9 cellular contexts compared by ENCODE assay signal in the genomic region with DNA sequence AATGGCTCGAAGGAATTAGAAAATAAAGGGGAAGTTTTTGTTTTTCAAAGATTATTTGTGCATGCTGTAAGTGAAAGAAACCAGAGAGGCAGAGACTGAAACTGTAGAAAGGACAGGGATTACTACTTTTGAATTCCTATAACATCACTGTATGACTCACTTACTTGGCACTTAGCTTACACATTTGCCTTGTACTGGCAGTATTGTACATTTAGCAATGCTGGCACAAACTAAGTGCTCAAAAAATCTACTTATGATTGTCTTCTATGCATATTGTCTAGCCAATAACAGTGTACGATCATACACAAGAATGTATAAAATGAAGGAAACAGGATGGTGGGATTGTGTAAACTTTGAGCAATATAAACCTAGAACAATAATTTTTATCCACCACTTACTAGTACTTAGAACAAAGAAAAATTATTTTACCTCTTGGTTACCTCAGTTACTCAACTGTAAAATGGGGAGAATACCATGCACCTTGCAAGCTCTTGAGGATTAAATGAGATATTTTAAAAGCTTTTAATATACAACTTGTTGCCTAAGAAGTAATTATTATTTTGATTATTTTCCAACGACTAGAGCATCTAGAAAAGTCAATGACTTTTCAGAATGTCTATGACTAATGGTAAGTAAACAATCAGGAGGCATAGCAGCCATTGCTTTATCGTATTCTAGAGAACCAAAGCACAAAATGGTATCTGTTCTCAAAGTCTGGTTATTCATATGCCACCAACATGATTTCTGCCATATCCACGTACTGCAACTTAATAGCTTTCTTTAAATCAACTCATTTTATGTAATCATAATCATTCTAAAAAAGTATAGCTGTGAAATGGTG. TPM values are rescaled to one million over a fixed set of nuclear protein-coding genes. Genes with fewer than 3 reads are reported as not detected.
DNase-seq lines count a peak whose midpoint lies in the region; ATAC-seq, FAIRE-seq and TF ChIP-seq lines count a peak whose summit lies in the region.
"Had no signal": no experiment of that assay in that cellular context is flagged by ENCODE, and none has a peak within 500 bp of the region (broad histone marks: within the 10 kb centered on the region; RNA-seq: fewer than 3 reads in every experiment).

No MANE protein-coding gene starts in this region.

- peak; percentile 51 for ATAC-seq in HG02610 (IDR thresholded peaks at IDR 0.05; ENCODE audit: unreplicated experiment)
- ATAC-seq in activated B cell treated with CpG ODN at 0.5 μM for 24 hours (ENCODE audit: low read depth): no peak
- no peak for ATAC-seq in upper lobe of left lung (ENCODE audit: low FRiP score in 2 of 2)
- ATAC-seq in HG02642 (IDR thresholded peaks at IDR 0.05; ENCODE audit: poor library complexity, unreplicated experiment): no peak
- ATAC-seq in GM18867 (IDR thresholded peaks at IDR 0.05; ENCODE audit: unreplicated experiment): no peak

- H3K27ac Mint-ChIP-seq in activated B cell treated with CpG ODN at 0.5 μM for 24 hours (peak overlapping the region; percentile 26), endothelial cell (ENCODE audit: unreplicated experiment) (no peak overlapping the region)
- H3K27ac Mint-ChIP-seq: T-helper 1 cell treated with Interleukin-12 subunit alpha and Interleukin-12 subunit beta and Interleukin-4 antibody, amounts not matched to agents 30 μg/mL and 1 μg/mL, for 36 hours had no signal

- TF ChIP-seq CTCF in activated B cell treated with CpG ODN at 0.5 μM for 24 hours (IDR thresholded peaks at IDR 0.05) (no peak), endothelial cell (IDR thresholded peaks at IDR 0.05; ENCODE audit: unreplicated experiment) (no peak), upper lobe of left lung (IDR thresholded peaks at IDR 0.05) (no peak)

- H3K4me3 Mint-ChIP-seq in activated B cell treated with CpG ODN at 0.5 μM for 24 hours (no peak overlapping the region), endothelial cell (ENCODE audit: unreplicated experiment) (no peak overlapping the region)

- no peaks in the 10 kb centered on the region for H3K36me3 ChIP-seq in upper lobe of left lung

- H3K9me3 ChIP-seq in upper lobe of left lung: no peaks in the 10 kb centered on the region

- no peaks in the 10 kb centered on the region for H3K27me3 Mint-ChIP-seq in activated B cell treated with CpG ODN at 0.5 μM for 24 hours
- H3K27me3 Mint-ChIP-seq in endothelial cell (ENCODE audit: unreplicated experiment): peaks cover 2% of the 10 kb centered on the region

- no peak for TF ChIP-seq EP300 in upper lobe of left lung (IDR thresholded peaks at IDR 0.05)

- H3K4me3 ChIP-seq in upper lobe of left lung: no peak overlapping the region

- H3K4me1 ChIP-seq in upper lobe of left lung: peaks cover 0 to 23% (median 12%) of the 10 kb centered on the region in 4 donors

- peaks cover 44% of the 10 kb centered on the region for H3K36me3 Mint-ChIP-seq in activated B cell treated with CpG ODN at 0.5 μM for 24 hours (ENCODE audit: low read depth)
- H3K36me3 Mint-ChIP-seq in endothelial cell (ENCODE audit: low read depth, unreplicated experiment): peaks cover 7% of the 10 kb centered on the region

- intact Hi-C loops in activated B cell treated with CpG ODN at 0.5 μM for 24 hours (cut with micrococcal nuclease): no loop called here

- FAIRE-seq in islet of Langerhans (lab: Jason Lieb, UNC): peak; percentile 36

- no peaks in the 10 kb centered on the region for H3K27me3 ChIP-seq in upper lobe of left lung

- POLR2A ChIA-PET in activated B cell treated with CpG ODN at 0.5 μM for 24 hours (lab: Charles Lee): no interaction called here

- H3K27ac ChIP-seq in upper lobe of left lung: no peak overlapping the region

- H3K4me1 Mint-ChIP-seq in activated B cell treated with CpG ODN at 0.5 μM for 24 hours (peaks cover 65% of the 10 kb centered on the region), endothelial cell (ENCODE audit: unreplicated experiment) (peaks cover 25% of the 10 kb centered on the region)

- H3K9me3 Mint-ChIP-seq in activated B cell treated with CpG ODN at 0.5 μM for 24 hours: no peaks in the 10 kb centered on the region
- no peaks in the 10 kb centered on the region for H3K9me3 Mint-ChIP-seq in endothelial cell (ENCODE audit: unreplicated experiment)
- H3K9me3 Mint-ChIP-seq: T-helper 1 cell treated with Interleukin-12 subunit alpha and Interleukin-12 subunit beta and Interleukin-4 antibody, amounts not matched to agents 30 μg/mL and 1 μg/mL, for 36 hours had no signal

- no peak for TF ChIP-seq POLR2A in upper lobe of left lung (IDR thresholded peaks at IDR 0.05)

- DNase-seq in CD1c-positive myeloid dendritic cell (ENCODE audit: extremely low spot score): peak; percentile 14
- no peak for DNase-seq in activated B cell treated with CpG ODN at 0.5 μM for 24 hours
- DNase-seq in endothelial cell (ENCODE audit: low spot score): no peak
- no peak for DNase-seq in upper lobe of left lung

- 58 to 59% methylated on average over 5 of the region's 5 CpGs for WGBS in upper lobe of left lung, 2 donors

- CTCF ChIA-PET in activated B cell treated with CpG ODN at 0.5 μM for 24 hours (lab: Charles Lee): no interaction called here

RNA-seq across cellular contexts. Expression of a gene that starts 4.7 kb away (rescaled TPM):
- 14.0 and 20.2 TPM in 2 replicates for total RNA-seq in activated B cell treated with CpG ODN at 0.5 μM for 24 hours
- total RNA-seq in endothelial cell (ENCODE audit: unreplicated experiment): 7.0 TPM
- total RNA-seq in upper lobe of left lung: 10 to 100 TPM in 5 of 6 donors, 1 to 10 TPM in 1; 6.1 to 17.8 (median 12.1) TPM
